Comparison of ENCODE assay signal across 1 cellular context in genomic region chr4:836781-837301, GRCh38.
TF ChIP-seq lines count a peak whose summit lies in the region.

No MANE protein-coding gene starts in this region.

TF ChIP-seq in HepG2, 621 proteins besides CTCF, POLR2A, EP300 and RAD21 (continued from another document and continues in another):
- TF ChIP-seq KLF12 (CRISPR knock-in tag; IDR thresholded peaks at IDR 0.05; ENCODE audit: borderline replicate concordance) (no peak), KAT8 (CRISPR knock-in tag; IDR thresholded peaks at IDR 0.05) (peak; percentile 17; the same call in 1 of the 2 replicates), ZSCAN21 (CRISPR knock-in tag; IDR thresholded peaks at IDR 0.05; ENCODE audit: borderline replicate concordance) (peak; percentile 45; the same call in 1 of the 2 replicates), SRSF4 (IDR thresholded peaks at IDR 0.05; ENCODE audit: low read depth, low read length, poor library complexity, severe bottlenecking) (no peak), ZNF547 (CRISPR knock-in tag; IDR thresholded peaks at IDR 0.05) (peak; percentile 53; the same call in 1 of the 2 replicates), FOSL2 (CRISPR knock-in tag; IDR thresholded peaks at IDR 0.05) (peak; percentile 46), ZNF292 (CRISPR knock-in tag; IDR thresholded peaks at IDR 0.05; ENCODE audit: borderline replicate concordance, low read depth) (0 out of 2 replicates have a peak, but pooled peaks have one; percentile 39), IRF2 (CRISPR knock-in tag; IDR thresholded peaks at IDR 0.05) (0 out of 2 replicates have a peak, but pooled peaks have one; percentile 30), ZFY (CRISPR knock-in tag; IDR thresholded peaks at IDR 0.05) (peak; percentile 64), DMTF1 (CRISPR knock-in tag; IDR thresholded peaks at IDR 0.05) (no peak), UBTF (CRISPR knock-in tag; IDR thresholded peaks at IDR 0.05) (peak; percentile 60; the same call in 1 of the 2 replicates), PBX3 (CRISPR knock-in tag; IDR thresholded peaks at IDR 0.05; ENCODE audit: borderline replicate concordance) (no peak), PATZ1 (CRISPR knock-in tag; IDR thresholded peaks at IDR 0.05) (peak; percentile 67), TGIF2 (CRISPR knock-in tag; IDR thresholded peaks at IDR 0.05) (0 out of 2 replicates have a peak, but pooled peaks have one; percentile 18), YEATS2 (CRISPR knock-in tag; IDR thresholded peaks at IDR 0.05; ENCODE audit: borderline replicate concordance) (0 out of 2 replicates have a peak, but pooled peaks have one; percentile 22), MAX (IDR thresholded peaks at IDR 0.05) (peak; percentile 60), YY1 (IDR thresholded peaks at IDR 0.05; ENCODE audit: insufficient read depth, insufficient replicate concordance, low read depth, low read length) (no peak), RXRA (CRISPR knock-in tag; IDR thresholded peaks at IDR 0.05) (peak; percentile 15; the same call in 1 of the 2 replicates), SAP130 (CRISPR knock-in tag; IDR thresholded peaks at IDR 0.05; ENCODE audit: low read depth) (peak; percentile 78), HOXA3 (CRISPR knock-in tag; IDR thresholded peaks at IDR 0.05) (peak; percentile 17; the same call in 1 of the 2 replicates), GABPB1 (CRISPR knock-in tag; IDR thresholded peaks at IDR 0.05) (peak; percentile 58; the same call in 1 of the 2 replicates), MXD4 (CRISPR knock-in tag; IDR thresholded peaks at IDR 0.05) (peak; percentile 68; the same call in 1 of the 2 replicates), TERF1 (CRISPR knock-in tag; IDR thresholded peaks at IDR 0.05) (0 out of 2 replicates have a peak, but pooled peaks have one; percentile 37), TBX2 (CRISPR knock-in tag; IDR thresholded peaks at IDR 0.05; ENCODE audit: borderline replicate concordance) (0 out of 2 replicates have a peak, but pooled peaks have one; percentile 21), FOXP4 (CRISPR knock-in tag; IDR thresholded peaks at IDR 0.05) (no peak), ZNF883 (CRISPR knock-in tag; IDR thresholded peaks at IDR 0.05; ENCODE audit: not compliant biosample characterization) (peak; percentile 59), EED (CRISPR knock-in tag; IDR thresholded peaks at IDR 0.05) (0 out of 2 replicates have a peak, but pooled peaks have one; percentile 60), GMEB1 (CRISPR knock-in tag; IDR thresholded peaks at IDR 0.05; ENCODE audit: borderline replicate concordance) (no peak), SOX6 (IDR thresholded peaks at IDR 0.05) (no peak), SOX6 (CRISPR knock-in tag; IDR thresholded peaks at IDR 0.05) (0 out of 2 replicates have a peak, but pooled peaks have one; percentile 28), MAZ (IDR thresholded peaks at IDR 0.05; ENCODE audit: borderline replicate concordance, low read depth, low read length) (no peak), MAZ (CRISPR knock-in tag; IDR thresholded peaks at IDR 0.05; ENCODE audit: low read depth) (peak; percentile 48; the same call in 1 of the 2 replicates), ZNF598 (CRISPR knock-in tag; IDR thresholded peaks at IDR 0.05; ENCODE audit: borderline replicate concordance) (peak; percentile 49; the same call in 1 of the 2 replicates), TAF1 (CRISPR knock-in tag; IDR thresholded peaks at IDR 0.05) (peak; percentile 37; the same call in 1 of the 2 replicates), ZGPAT (CRISPR knock-in tag; IDR thresholded peaks at IDR 0.05) (peak; percentile 38; the same call in 1 of the 2 replicates), RBM39 (IDR thresholded peaks at IDR 0.05; ENCODE audit: low read depth, low read length, poor library complexity, severe bottlenecking) (peak; percentile 16), ZNF280B (CRISPR knock-in tag; IDR thresholded peaks at IDR 0.05; ENCODE audit: borderline replicate concordance) (0 out of 2 replicates have a peak, but pooled peaks have one; percentile 21), ZNF788 (CRISPR knock-in tag; IDR thresholded peaks at IDR 0.05; ENCODE audit: borderline replicate concordance) (peak; percentile 55; the same call in 1 of the 2 replicates), KDM2A (CRISPR knock-in tag; IDR thresholded peaks at IDR 0.05; ENCODE audit: borderline replicate concordance, low read depth) (peak; percentile 70), HDAC1 (CRISPR knock-in tag; IDR thresholded peaks at IDR 0.05) (peak; percentile 41; the same call in 1 of the 2 replicates), ZNF772 (CRISPR knock-in tag; IDR thresholded peaks at IDR 0.05) (no peak), HNRNPL (IDR thresholded peaks at IDR 0.05; ENCODE audit: low read depth, low read length) (no peak), POLR2G (IDR thresholded peaks at IDR 0.05; ENCODE audit: low read depth, low read length) (no peak), ELF1 (CRISPR knock-in tag; IDR thresholded peaks at IDR 0.05) (0 out of 2 replicates have a peak, but pooled peaks have one; percentile 15)
